25 cellular contexts compared by ENCODE assay signal in genomic region chr6:101887532-101887931, GRCh38.
"Had no signal": no experiment of that assay in that cellular context is flagged by ENCODE, and none has a peak within 500 bp of the region (broad histone marks: within the 10 kb centered on the region; RNA-seq: fewer than 3 reads in every experiment).

No MANE protein-coding gene starts in this region.

- H3K4me2 ChIP-seq: smooth muscle cell had no signal

- H3K36me3 ChIP-seq: esophagus squamous epithelium, stomach, thyroid gland, vagina had no signal

- H3K27ac ChIP-seq: esophagus squamous epithelium, parathyroid adenoma, stomach, thyroid gland, vagina had no signal

- FAIRE-seq: endometrium, kidney had no signal

- H3K27me3 ChIP-seq: esophagus squamous epithelium, stomach, thyroid gland, vagina had no signal

- H3K9me3 ChIP-seq: esophagus squamous epithelium, mucosa of descending colon, stomach, thyroid gland, vagina had no signal

- H3K4me1 ChIP-seq: esophagus squamous epithelium, parathyroid adenoma, stomach, thyroid gland, vagina had no signal

- H3K4me3 ChIP-seq: esophagus squamous epithelium, lung, mucosa of descending colon, smooth muscle cell, stomach, thyroid gland, vagina had no signal

- H2AFZ ChIP-seq: parathyroid adenoma had no signal

- H3K9ac ChIP-seq: parathyroid adenoma had no signal

- DNase-seq: cortex of kidney; effector memory CD8-positive, alpha-beta T cell; erythroblast; esophagus squamous epithelium; foreskin melanocyte; glutamatergic neuron; kidney; mucosa of descending colon; naive B cell; stimulated activated CD4-positive, alpha-beta T cell treated with anti-CD3 and anti-CD28 coated beads, Interleukin-12 subunit alpha, Interleukin-12 subunit beta, amount 100 ng/mL, for 4 hours; stimulated activated CD4-positive, alpha-beta T cell treated with anti-CD3 and anti-CD28 coated beads, Interleukin-1b, Interleukin-23, amount 100 ng/mL, for 48 hours; stimulated activated CD4-positive, alpha-beta T cell treated with anti-CD3 and anti-CD28 coated beads, Interleukin-4, amount 100 ng/mL, for 24 hours; stimulated activated naive CD4-positive, alpha-beta T cell treated with Interleukin-2 at 50 U/mL for 16 hours; stomach; thyroid gland; trophoblast cell had no signal

- H3K79me2 ChIP-seq: parathyroid adenoma had no signal

- ATAC-seq: effector memory CD8-positive, alpha-beta T cell; left lobe of liver; mucosa of descending colon; natural killer cell treated with Interleukin-12 subunit alpha and Interleukin-12 subunit beta and Interleukin-15 and Interleukin-18, amount 100 ng/mL, for 72 hours; sciatic nerve; stimulated activated effector memory CD8-positive, alpha-beta T cell treated with anti-CD3 and anti-CD28 coated beads, Interleukin-12 subunit alpha, Interleukin-12 subunit beta, amount 100 ng/mL, for 72 hours had no signal
